ENCODE assay signal across 1 cellular context in genomic region chr19:54188224-54188871, GRCh38.
TF ChIP-seq lines count a peak whose summit lies in the region.

No MANE protein-coding gene starts in this region.

TF ChIP-seq in GM12878, 131 proteins besides CTCF, POLR2A, EP300 and RAD21:
- TF ChIP-seq SP1 (IDR thresholded peaks at IDR 0.05; ENCODE audit: low read depth, low read length) (no peak), BMI1 (IDR thresholded peaks at IDR 0.05; ENCODE audit: borderline replicate concordance) (no peak), POLR2AphosphoS2 (IDR thresholded peaks at IDR 0.05; ENCODE audit: low read depth, low read length) (no peak), GATAD2B (conservative IDR thresholded peaks at IDR 0.05; ENCODE audit: low read depth) (0 out of 2 replicates have a peak, but pooled peaks have one; percentile 25), CBFB (IDR thresholded peaks at IDR 0.05; ENCODE audit: low read depth) (no peak), ESRRA (IDR thresholded peaks at IDR 0.05; ENCODE audit: low read length) (no peak), KLF5 (IDR thresholded peaks at IDR 0.05; ENCODE audit: partially characterized antibody) (no peak), FOXK2 (IDR thresholded peaks at IDR 0.05) (no peak), GABPA (IDR thresholded peaks at IDR 0.05; ENCODE audit: low read depth) (no peak), STAT3 (IDR thresholded peaks at IDR 0.05; ENCODE audit: low read depth, low read length) (no peak), ZZZ3 (IDR thresholded peaks at IDR 0.05; ENCODE audit: control insufficient read depth, insufficient read length, low read depth) (no peak), FOXM1 (IDR thresholded peaks at IDR 0.05; ENCODE audit: low read depth, low read length) (no peak), JUND (IDR thresholded peaks at IDR 0.05; ENCODE audit: low read depth, low read length) (no peak), IKZF1 (conservative IDR thresholded peaks at IDR 0.05) (peak; percentile 41; the same call in 1 of the 2 replicates), E2F4 (IDR thresholded peaks at IDR 0.05; ENCODE audit: low read depth, low read length) (no peak), WRNIP1 (IDR thresholded peaks at IDR 0.05; ENCODE audit: borderline replicate concordance, low read depth, low read length) (no peak), HSF1 (IDR thresholded peaks at IDR 0.05; ENCODE audit: low read depth, low read length) (peak; percentile 96; the same call in 1 of the 2 replicates), TARDBP (IDR thresholded peaks at IDR 0.05; ENCODE audit: borderline replicate concordance) (no peak)
- TF ChIP-seq, protein P1, sequence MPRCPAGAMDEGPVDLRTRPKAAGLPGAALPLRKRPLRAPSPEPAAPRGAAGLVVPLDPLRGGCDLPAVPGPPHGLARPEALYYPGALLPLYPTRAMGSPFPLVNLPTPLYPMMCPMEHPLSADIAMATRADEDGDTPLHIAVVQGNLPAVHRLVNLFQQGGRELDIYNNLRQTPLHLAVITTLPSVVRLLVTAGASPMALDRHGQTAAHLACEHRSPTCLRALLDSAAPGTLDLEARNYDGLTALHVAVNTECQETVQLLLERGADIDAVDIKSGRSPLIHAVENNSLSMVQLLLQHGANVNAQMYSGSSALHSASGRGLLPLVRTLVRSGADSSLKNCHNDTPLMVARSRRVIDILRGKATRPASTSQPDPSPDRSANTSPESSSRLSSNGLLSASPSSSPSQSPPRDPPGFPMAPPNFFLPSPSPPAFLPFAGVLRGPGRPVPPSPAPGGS (IDR thresholded peaks at IDR 0.05; ENCODE audit: borderline replicate concordance, insufficient read depth, low read depth, low read length, poor library complexity, severe bottlenecking): no peak
- TF ChIP-seq, protein P2, sequence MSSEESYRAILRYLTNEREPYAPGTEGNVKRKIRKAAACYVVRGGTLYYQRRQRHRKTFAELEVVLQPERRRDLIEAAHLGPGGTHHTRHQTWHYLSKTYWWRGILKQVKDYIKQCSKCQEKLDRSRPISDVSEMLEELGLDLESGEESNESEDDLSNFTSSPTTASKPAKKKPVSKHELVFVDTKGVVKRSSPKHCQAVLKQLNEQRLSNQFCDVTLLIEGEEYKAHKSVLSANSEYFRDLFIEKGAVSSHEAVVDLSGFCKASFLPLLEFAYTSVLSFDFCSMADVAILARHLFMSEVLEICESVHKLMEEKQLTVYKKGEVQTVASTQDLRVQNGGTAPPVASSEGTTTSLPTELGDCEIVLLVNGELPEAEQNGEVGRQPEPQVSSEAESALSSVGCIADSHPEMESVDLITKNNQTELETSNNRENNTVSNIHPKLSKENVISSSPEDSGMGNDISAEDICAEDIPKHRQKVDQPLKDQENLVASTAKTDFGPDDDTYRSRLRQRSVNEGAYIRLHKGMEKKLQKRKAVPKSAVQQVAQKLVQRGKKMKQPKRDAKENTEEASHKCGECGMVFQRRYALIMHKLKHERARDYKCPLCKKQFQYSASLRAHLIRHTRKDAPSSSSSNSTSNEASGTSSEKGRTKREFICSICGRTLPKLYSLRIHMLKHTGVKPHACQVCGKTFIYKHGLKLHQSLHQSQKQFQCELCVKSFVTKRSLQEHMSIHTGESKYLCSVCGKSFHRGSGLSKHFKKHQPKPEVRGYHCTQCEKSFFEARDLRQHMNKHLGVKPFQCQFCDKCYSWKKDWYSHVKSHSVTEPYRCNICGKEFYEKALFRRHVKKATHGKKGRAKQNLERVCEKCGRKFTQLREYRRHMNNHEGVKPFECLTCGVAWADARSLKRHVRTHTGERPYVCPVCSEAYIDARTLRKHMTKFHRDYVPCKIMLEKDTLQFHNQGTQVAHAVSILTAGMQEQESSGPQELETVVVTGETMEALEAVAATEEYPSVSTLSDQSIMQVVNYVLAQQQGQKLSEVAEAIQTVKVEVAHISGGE (CRISPR knock-in tag; IDR thresholded peaks at IDR 0.05): no peak
